Comparison of ENCODE assay signal across 18 cellular contexts in genomic region chr10:102780246-102780645, GRCh38. TPM values are rescaled to one million over a fixed set of nuclear protein-coding genes. Genes with fewer than 3 reads are reported as not detected.
A peak's percentile ranks its signal among the peaks of the same experiment; 100 is the strongest.
DNase-seq lines count a peak whose midpoint lies in the region; ATAC-seq and TF ChIP-seq lines count a peak whose summit lies in the region.
"Had no signal": no experiment of that assay in that cellular context is flagged by ENCODE, and none has a peak within 500 bp of the region (broad histone marks: within the 10 kb centered on the region; RNA-seq: fewer than 3 reads in every experiment).

No MANE protein-coding gene starts in this region.

- H3K9me3 ChIP-seq in psoas muscle, result no peaks in the 10 kb centered on the region

- DNase-seq in RWPE1 (ENCODE audit: low spot score), result peak; percentile 78
- peak; percentile 64 for DNase-seq in fibroblast of peridontal ligament (ENCODE audit: extremely low read depth)
- no peak for DNase-seq in psoas muscle
- DNase-seq in activated gamma-delta T cell (lab: John Stamatoyannopoulos, UW), result no peak
- no peak for DNase-seq in activated T-cell treated with anti-CD3 and anti-CD28 coated beads, Interleukin-2, amount 50 U/mL, for 24 hours
- DNase-seq in nucleus accumbens (lab: John Stamatoyannopoulos, UW), result no peak
- DNase-seq: activated CD8-positive, alpha-beta memory T cell treated with anti-CD3 and anti-CD28 coated beads for 24 hours; head of caudate nucleus; NCI-H1417; NCI-H748 treated with DMSO at 0.1 percent for 48 hours; retina had no signal

- H3K36me3 ChIP-seq in ACC112 (ENCODE audit: insufficient read depth, low read length), result no peaks in the 10 kb centered on the region
- H3K36me3 ChIP-seq in psoas muscle (ENCODE audit: insufficient read depth in 1 of 2, low read depth in 1 of 2), result no peaks in the 10 kb centered on the region

- H3K36me3 Mint-ChIP-seq in activated T-cell treated with anti-CD3 and anti-CD28 coated beads, Interleukin-2, amount 50 U/mL, for 24 hours (ENCODE audit: low read depth), result peaks cover 23% of the 10 kb centered on the region

- WGBS in psoas muscle, 3 donors, result 57 to 71% (median 71%) methylated on average over 3 of the region's 3 CpGs

- H3K27me3 ChIP-seq in ACC112 (ENCODE audit: insufficient read depth, low read length) (no peaks in the 10 kb centered on the region), psoas muscle (ENCODE audit: insufficient read depth in 3 of 3, low read length in 2 of 3) (no peaks in the 10 kb centered on the region)

- CTCF ChIA-PET in RWPE1 (lab: Yijun Ruan, JAX), result no interaction called here

- no peak for ATAC-seq in psoas muscle
- ATAC-seq in HG03039 (IDR thresholded peaks at IDR 0.05; ENCODE audit: unreplicated experiment), result no peak

- H3K4me1 Mint-ChIP-seq in activated T-cell treated with anti-CD3 and anti-CD28 coated beads, Interleukin-2, amount 50 U/mL, for 24 hours (ENCODE audit: low read depth), result peaks cover 59% of the 10 kb centered on the region

- H3K4me1 ChIP-seq in ACC112 (ENCODE audit: control insufficient read depth, insufficient read depth, low read length, unreplicated experiment), result peaks cover 84% of the 10 kb centered on the region
- peaks cover 76% of the 10 kb centered on the region for H3K4me1 ChIP-seq in psoas muscle

- H3K27ac Mint-ChIP-seq in activated T-cell treated with anti-CD3 and anti-CD28 coated beads, Interleukin-2, amount 50 U/mL, for 24 hours, result no peak overlapping the region
- H3K27ac Mint-ChIP-seq: activated naive CD4-positive, alpha-beta T cell treated with anti-CD3 and anti-CD28 coated beads, Interleukin-2, amount 50 U/mL, for 24 hours; memory B cell had no signal

- H3K27me3 Mint-ChIP-seq in activated T-cell treated with anti-CD3 and anti-CD28 coated beads, Interleukin-2, amount 50 U/mL, for 24 hours, result no peaks in the 10 kb centered on the region
- H3K27me3 Mint-ChIP-seq: activated naive CD4-positive, alpha-beta T cell treated with anti-CD3 and anti-CD28 coated beads, Interleukin-2, amount 50 U/mL, for 24 hours; memory B cell had no signal

- H3K27ac ChIP-seq in ACC112 (ENCODE audit: low read depth, low read length), result peak overlapping the region; percentile 79
- H3K27ac ChIP-seq in RWPE1, result no peak overlapping the region
- peak overlapping the region; percentile 98 for H3K27ac ChIP-seq in psoas muscle

- intact Hi-C loops in psoas muscle (cut with DNase I), result no loop called here

- peaks cover 56% of the 10 kb centered on the region for H3K79me2 ChIP-seq in ACC112 (ENCODE audit: control insufficient read depth, insufficient read depth, low read length, unreplicated experiment)

- POLR2A ChIA-PET in RWPE1 (lab: Yijun Ruan, JAX; ENCODE audit: low non-redundant PET), result no interaction called here

- H3K4me3 ChIP-seq in ACC112 (ENCODE audit: low read depth, low read length) (no peak overlapping the region; the same call in 1 of the 2 replicates), psoas muscle (peak overlapping the region; percentile 81)

- no peaks in the 10 kb centered on the region for H3K9me3 Mint-ChIP-seq in activated T-cell treated with anti-CD3 and anti-CD28 coated beads, Interleukin-2, amount 50 U/mL, for 24 hours
- H3K9me3 Mint-ChIP-seq: activated naive CD4-positive, alpha-beta T cell treated with anti-CD3 and anti-CD28 coated beads, Interleukin-2, amount 50 U/mL, for 24 hours; memory B cell had no signal

- no peak overlapping the region for H3K4me3 Mint-ChIP-seq in activated T-cell treated with anti-CD3 and anti-CD28 coated beads, Interleukin-2, amount 50 U/mL, for 24 hours
- H3K4me3 Mint-ChIP-seq: memory B cell had no signal

- TF ChIP-seq CTCF in RWPE1 (conservative IDR thresholded peaks at IDR 0.05; ENCODE audit: low read depth), result no peak
- TF ChIP-seq CTCF in psoas muscle (IDR thresholded peaks at IDR 0.05), result no peak

- no peak overlapping the region for H2AFZ ChIP-seq in ACC112 (ENCODE audit: low read length, unreplicated experiment)

RNA-seq across cellular contexts. Expression of gene WBP1L, which starts 36.5 kb away (rescaled TPM):
- total RNA-seq in psoas muscle, result 10 to 100 TPM; 47.2 to 77.2 (median 54.5) TPM
- 10 to 100 TPM; 26.4 to 56.4 (median 54.1) TPM for polyA plus RNA-seq in psoas muscle

RNA-seq across cellular contexts. Expression of gene CYP17A1, which starts 57.0 kb away (rescaled TPM):
- total RNA-seq in psoas muscle, result 10 to 100 TPM in 1 of 4 donors, under 1 TPM in 2, not detected in 1; 0.17 to 21.1 (median 0.82) TPM
- under 1 TPM; 0.03 to 0.24 (median 0.18) TPM for polyA plus RNA-seq in psoas muscle
- total RNA-seq: dermis microvascular lymphatic vessel endothelial cell, H4, urinary bladder had no signal
- polyA plus RNA-seq: urinary bladder had no signal

Comparison
In these comparisons a context has a peak if more than half of its experiments do, and no peak if none do; other contexts are left out.
1. DNase-seq: peak in RWPE1 (single experiment) and fibroblast of peridontal ligament (single experiment); none in psoas muscle (0 of 2), activated gamma-delta T cell (single experiment), activated T-cell treated with anti-CD3 and anti-CD28 coated beads, Interleukin-2, amount 50 U/mL, for 24 hours (single experiment) and nucleus accumbens (0 of 56).